ENCODE assay signal across 8 cellular contexts in genomic region chr5:70400984-70401686, GRCh38.
A peak's percentile ranks its signal among the peaks of the same experiment; 100 is the strongest.
DNase-seq lines count a peak whose midpoint lies in the region; ATAC-seq and TF ChIP-seq lines count a peak whose summit lies in the region.
"Not testable (repeated sequence)": the region's sequence is repeated elsewhere in the genome, so short reads cannot be mapped to it uniquely, and the experiment has no call there.

No MANE protein-coding gene starts in this region.

- H2AK5ac ChIP-seq in H9 (ENCODE audit: insufficient read length, low read length) = not testable (repeated sequence)

- peak overlapping the region; percentile 75 to 80 for H3K4me3 Mint-ChIP-seq in CD14-positive monocyte
- peak overlapping the region; percentile 62 to 76 for H3K4me3 Mint-ChIP-seq in H9
- H3K4me3 Mint-ChIP-seq in activated T-cell treated with anti-CD3 and anti-CD28 coated beads, Interleukin-2, amount 50 U/mL, for 4 hours = peak overlapping the region; percentile 64
- peak overlapping the region; percentile 73 for H3K4me3 Mint-ChIP-seq in dendritic cell treated with granulocyte-macrophage colony-stimulating factor and Interleukin-4, amounts not matched to agents 40 ng/mL and 50 ng/mL, for 4 days

- not testable (repeated sequence) for H2BK15ac ChIP-seq in H9 (ENCODE audit: low read depth, low read length)

- H2BK120ac ChIP-seq in H9 (ENCODE audit: low read depth, low read length, poor library complexity, severe bottlenecking) = not testable (repeated sequence)

- peak; percentile 98 to 99 for ATAC-seq in activated T-cell treated with anti-CD3 and anti-CD28 coated beads, Interleukin-2, amount 50 U/mL, for 4 hours

- WGBS in H9 (ENCODE audit: extremely low coverage, insufficient read length, low lambda C conversion rate) = no CpG with 5 or more reads among the region's 71 CpGs

- H4K5ac ChIP-seq in H9 (ENCODE audit: insufficient read length, low read depth, low read length) = not testable (repeated sequence)

- not testable (repeated sequence) for H2BK5ac ChIP-seq in H9 (ENCODE audit: insufficient read length, low read length)

- H3K14ac ChIP-seq in H9 (ENCODE audit: insufficient read depth, low read length) = not testable (repeated sequence)

- H3K27me3 Mint-ChIP-seq in CD14-positive monocyte (ENCODE audit: low read depth in 3 of 3); H9 (ENCODE audit: low read depth); activated T-cell treated with anti-CD3 and anti-CD28 coated beads, Interleukin-2, amount 50 U/mL, for 4 hours (ENCODE audit: low read depth); dendritic cell treated with granulocyte-macrophage colony-stimulating factor and Interleukin-4, amounts not matched to agents 40 ng/mL and 50 ng/mL, for 4 days: not testable (repeated sequence)

- H3K4me1 ChIP-seq in H9 (ENCODE audit: insufficient read depth, low read length); Peyer's patch; osteoblast (ENCODE audit: insufficient read depth, low read length): not testable (repeated sequence)

- H3K4me2 ChIP-seq in H9 (ENCODE audit: insufficient read depth, insufficient read length, low read length); osteoblast (ENCODE audit: insufficient read depth, low read length): not testable (repeated sequence)

- peak overlapping the region in 2 of 7 donors; percentile 41 to 72 for H3K27ac Mint-ChIP-seq in CD14-positive monocyte
- not testable (repeated sequence) for H3K27ac Mint-ChIP-seq in H9; dendritic cell treated with granulocyte-macrophage colony-stimulating factor and Interleukin-4, amounts not matched to agents 40 ng/mL and 50 ng/mL, for 4 days

- not testable (repeated sequence) for H4K20me1 ChIP-seq in H9 (ENCODE audit: control insufficient read depth, insufficient read depth, insufficient read length); osteoblast (ENCODE audit: insufficient read depth, low read length)

- H2BK20ac ChIP-seq in H9 (ENCODE audit: low read depth, low read length, poor library complexity, severe bottlenecking) = not testable (repeated sequence)

- TF ChIP-seq CTCF in CD14-positive monocyte (IDR thresholded peaks at IDR 0.05) (peak; percentile 24), Peyer's patch (IDR thresholded peaks at IDR 0.05) (peak in 3 of 6 experiments; percentile 15 to 41 (median 18))
- TF ChIP-seq CTCF in H9 (conservative IDR thresholded peaks at IDR 0.05); osteoblast (IDR thresholded peaks at IDR 0.05; ENCODE audit: extremely low read depth, low read depth, low read length): not testable (repeated sequence)

- H2BK12ac ChIP-seq in H9 (ENCODE audit: insufficient read length, low read depth, low read length) = not testable (repeated sequence)

- H3K79me1 ChIP-seq in H9 (ENCODE audit: insufficient read depth, low read depth, low read length, poor library complexity, severe bottlenecking) = not testable (repeated sequence)

- H3K56ac ChIP-seq in H9 (ENCODE audit: insufficient read length, low read depth, low read length) = not testable (repeated sequence)

- H3K79me2 ChIP-seq in H9 (ENCODE audit: insufficient read depth, low read length); osteoblast (ENCODE audit: insufficient read depth, low read length): not testable (repeated sequence)

- H3T11ph ChIP-seq in H9 (ENCODE audit: low read length) = not testable (repeated sequence)

- not testable (repeated sequence) for H3K18ac ChIP-seq in H9 (ENCODE audit: insufficient read length, low read depth, low read length)

- peak overlapping the region; percentile 47 for H3K9ac ChIP-seq in H9 (ENCODE audit: extremely low read depth, insufficient read length, low read length)

- H3K4me3 ChIP-seq in Peyer's patch (peak overlapping the region; percentile 37 to 61 (median 49)), iPS-11a (ENCODE audit: low read depth, low read length) (peak overlapping the region; percentile 72), osteoblast (ENCODE audit: insufficient read depth, low read length) (peak overlapping the region; percentile 56)

- H4K91ac ChIP-seq in H9 (ENCODE audit: insufficient read length, low read depth, low read length) = not testable (repeated sequence)

- intact Hi-C loops in CD14-positive monocyte (cut with micrococcal nuclease); dendritic cell treated with granulocyte-macrophage colony-stimulating factor and Interleukin-4, amounts not matched to agents 40 ng/mL and 50 ng/mL, for 4 days (cut with micrococcal nuclease): not testable (repeated sequence)

- H2AFZ ChIP-seq in H9 (ENCODE audit: low read length); osteoblast (ENCODE audit: low read length): not testable (repeated sequence)

- not testable (repeated sequence) for H3K9me3 Mint-ChIP-seq in CD14-positive monocyte; H9; activated T-cell treated with anti-CD3 and anti-CD28 coated beads, Interleukin-2, amount 50 U/mL, for 4 hours; dendritic cell treated with granulocyte-macrophage colony-stimulating factor and Interleukin-4, amounts not matched to agents 40 ng/mL and 50 ng/mL, for 4 days

- H3K9me3 ChIP-seq in H9 (ENCODE audit: control insufficient read depth, low read depth, low read length); Peyer's patch; osteoblast (ENCODE audit: low read depth, low read length): not testable (repeated sequence)

- H3K23me2 ChIP-seq in H9 (ENCODE audit: insufficient read length, low read depth, low read length, poor library complexity, severe bottlenecking) = not testable (repeated sequence)

- not testable (repeated sequence) for H3K27me3 ChIP-seq in H9 (ENCODE audit: insufficient read depth, low read length); Peyer's patch; osteoblast (ENCODE audit: insufficient read depth, low read length)

- not testable (repeated sequence) for TF ChIP-seq POLR2A in Peyer's patch (IDR thresholded peaks at IDR 0.05)

- H3K36me3 ChIP-seq in Peyer's patch; osteoblast (ENCODE audit: insufficient read depth, low read length): not testable (repeated sequence)

- H4K8ac ChIP-seq in H9 (replicated peaks; ENCODE audit: insufficient read length, low read depth, low read length) = not testable (repeated sequence)

- not testable (repeated sequence) for H3K4me1 Mint-ChIP-seq in CD14-positive monocyte; H9; activated T-cell treated with anti-CD3 and anti-CD28 coated beads, Interleukin-2, amount 50 U/mL, for 4 hours (ENCODE audit: low read depth); dendritic cell treated with granulocyte-macrophage colony-stimulating factor and Interleukin-4, amounts not matched to agents 40 ng/mL and 50 ng/mL, for 4 days (ENCODE audit: low read depth)

- DNase-seq in CD14-positive monocyte (ENCODE audit: low spot score) (peak; percentile 58), Peyer's patch (peak in 2 of 3 donors; percentile 35 to 82)
- not testable (repeated sequence) for DNase-seq in H9; osteoblast (ENCODE audit: insufficient read length, low spot score, missing footprints)
- DNase-seq in activated T-cell treated with anti-CD3 and anti-CD28 coated beads, Interleukin-2, amount 50 U/mL, for 4 hours = peak; percentile 61
- peak; percentile 25 for DNase-seq in stimulated activated CD8-positive, alpha-beta memory T cell treated with anti-CD3 and anti-CD28 coated beads, Interleukin-7, amount 100 ng/mL, for 24 hours (ENCODE audit: low read depth)

- H3K23ac ChIP-seq in H9 (ENCODE audit: insufficient read length, low read depth, low read length) = not testable (repeated sequence)

- H3K4ac ChIP-seq in H9 (ENCODE audit: low read depth, low read length) = not testable (repeated sequence)

- not testable (repeated sequence) for H3K27ac ChIP-seq in H9 (ENCODE audit: insufficient read length, low read depth, low read length); osteoblast (ENCODE audit: low read depth, low read length)
- peak overlapping the region; percentile 55 to 88 (median 71) for H3K27ac ChIP-seq in Peyer's patch

- not testable (repeated sequence) for H3K36me3 Mint-ChIP-seq in CD14-positive monocyte; H9 (ENCODE audit: insufficient read depth in 1 of 3, low read depth in 3 of 3); activated T-cell treated with anti-CD3 and anti-CD28 coated beads, Interleukin-2, amount 50 U/mL, for 4 hours (ENCODE audit: insufficient read depth); dendritic cell treated with granulocyte-macrophage colony-stimulating factor and Interleukin-4, amounts not matched to agents 40 ng/mL and 50 ng/mL, for 4 days (ENCODE audit: low read depth)
